Comparison of ENCODE assay signal across 20 cellular contexts in genomic region chr4:168643796-168644159, GRCh38.
A peak's percentile ranks its signal among the peaks of the same experiment; 100 is the strongest.
DNase-seq lines count a peak whose midpoint lies in the region; FAIRE-seq and TF ChIP-seq lines count a peak whose summit lies in the region.
"Had no signal": no experiment of that assay in that cellular context is flagged by ENCODE, and none has a peak within 500 bp of the region (broad histone marks: within the 10 kb centered on the region; RNA-seq: fewer than 3 reads in every experiment).

No MANE protein-coding gene starts in this region.

- H3K4me3 Mint-ChIP-seq in astrocyte (ENCODE audit: unreplicated experiment) (peak overlapping the region; percentile 24), nephron progenitor cell (no peak overlapping the region)
- no peak overlapping the region for H3K4me3 Mint-ChIP-seq in activated T-helper 2 cell treated with anti-CD3 and anti-CD28 coated beads, Interferon-gamma antibody, Interleukin-2, Interleukin-4, amounts not matched to agents 10 μg/mL and 5 μg/mL and 100 μg/mL, durations not matched to agents 14 hours and 24 hours and 36 hours (ENCODE audit: low read depth)
- H3K4me3 Mint-ChIP-seq: CD8-positive, alpha-beta T cell; GM23338 had no signal

- TF ChIP-seq CTCF in astrocyte (IDR thresholded peaks at IDR 0.05; ENCODE audit: insufficient read depth, low read depth, low read length) (no peak), nephron progenitor cell (IDR thresholded peaks at IDR 0.05) (no peak), smooth muscle cell (IDR thresholded peaks at IDR 0.05; ENCODE audit: borderline replicate concordance, insufficient read depth, poor library complexity, severe bottlenecking) (no peak), ovary (IDR thresholded peaks at IDR 0.05) (no peak), suprapubic skin (IDR thresholded peaks at IDR 0.05) (no peak)

- H3K27me3 Mint-ChIP-seq in astrocyte (ENCODE audit: low read depth, unreplicated experiment) (no peaks in the 10 kb centered on the region), nephron progenitor cell (ENCODE audit: low read depth, poor library complexity) (peaks cover 3% of the 10 kb centered on the region)
- H3K27me3 Mint-ChIP-seq in activated T-helper 2 cell treated with anti-CD3 and anti-CD28 coated beads, Interferon-gamma antibody, Interleukin-2, Interleukin-4, amounts not matched to agents 10 μg/mL and 5 μg/mL and 100 μg/mL, durations not matched to agents 14 hours and 24 hours and 36 hours (ENCODE audit: low read depth): peaks cover 4% of the 10 kb centered on the region

- H4K20me1 ChIP-seq in astrocyte (ENCODE audit: insufficient read depth, low read length) (peaks cover 22% of the 10 kb centered on the region), smooth muscle cell (ENCODE audit: low read depth) (no peaks in the 10 kb centered on the region)

- peaks cover 95% of the 10 kb centered on the region for H3K79me2 ChIP-seq in astrocyte (ENCODE audit: insufficient read depth, low read length)
- peaks cover 75% of the 10 kb centered on the region for H3K79me2 ChIP-seq in smooth muscle cell (ENCODE audit: low read depth)

- H2AFZ ChIP-seq in astrocyte (ENCODE audit: low read depth, low read length): no peak overlapping the region
- no peak overlapping the region for H2AFZ ChIP-seq in smooth muscle cell (ENCODE audit: low read depth)
- H2AFZ ChIP-seq: GM23338 had no signal

- H3K9ac ChIP-seq in astrocyte (ENCODE audit: low read length): no peak overlapping the region
- peak overlapping the region; percentile 62 for H3K9ac ChIP-seq in smooth muscle cell (ENCODE audit: low read depth)

- no peak overlapping the region for H3K4me3 ChIP-seq in astrocyte (ENCODE audit: insufficient read depth, low read depth, low read length)
- H3K4me3 ChIP-seq in smooth muscle cell: no peak overlapping the region
- H3K4me3 ChIP-seq in ovary: no peak overlapping the region
- H3K4me3 ChIP-seq in suprapubic skin: no peak overlapping the region
- H3K4me3 ChIP-seq: GM23338 had no signal

- DNase-seq in astrocyte (ENCODE audit: low read depth) (no peak), nephron progenitor cell (no peak), smooth muscle cell (lab: John Stamatoyannopoulos, UW; ENCODE audit: unreplicated experiment) (no peak), ovary (no peak), suprapubic skin (ENCODE audit: low spot score in 2 of 2) (no peak)
- DNase-seq in activated CD4-positive, CD25-positive, alpha-beta regulatory T cell (lab: John Stamatoyannopoulos, UW): no peak
- DNase-seq in activated T-helper 2 cell treated with anti-CD3 and anti-CD28 coated beads, Interferon-gamma antibody, Interleukin-2, Interleukin-4, amounts not matched to agents 10 μg/mL and 5 μg/mL and 100 μg/mL, durations not matched to agents 14 hours and 24 hours and 36 hours (ENCODE audit: low spot score): no peak
- DNase-seq: BE2C; CD8-positive, alpha-beta T cell; DND-41; GDM1; MV-4-11; NCI-H1436; NCI-H226; SHP77 had no signal

- H3F3A ChIP-seq in smooth muscle cell (ENCODE audit: low read depth): peaks cover 63% of the 10 kb centered on the region

- WGBS in smooth muscle cell (ENCODE audit: low lambda C conversion rate): 49% methylated on average over 3 of the region's 3 CpGs
- WGBS in ovary, 3 donors: 80 to 91% (median 85%) methylated on average over 3 of the region's 3 CpGs
- 74% methylated on average over 3 of the region's 3 CpGs for WGBS in suprapubic skin

- H3K9me3 Mint-ChIP-seq in astrocyte (ENCODE audit: unreplicated experiment) (no peaks in the 10 kb centered on the region), nephron progenitor cell (peaks cover 9% of the 10 kb centered on the region)
- H3K9me3 Mint-ChIP-seq in activated T-helper 2 cell treated with anti-CD3 and anti-CD28 coated beads, Interferon-gamma antibody, Interleukin-2, Interleukin-4, amounts not matched to agents 10 μg/mL and 5 μg/mL and 100 μg/mL, durations not matched to agents 14 hours and 24 hours and 36 hours: no peaks in the 10 kb centered on the region
- H3K9me3 Mint-ChIP-seq: CD8-positive, alpha-beta T cell; GM23338 had no signal

- H3K36me3 ChIP-seq in astrocyte (ENCODE audit: insufficient read depth, low read length): no peaks in the 10 kb centered on the region
- H3K36me3 ChIP-seq in smooth muscle cell (ENCODE audit: low read depth): no peaks in the 10 kb centered on the region
- no peaks in the 10 kb centered on the region for H3K36me3 ChIP-seq in ovary
- no peaks in the 10 kb centered on the region for H3K36me3 ChIP-seq in suprapubic skin
- H3K36me3 ChIP-seq: BE2C had no signal

- no peaks in the 10 kb centered on the region for H3K9me3 ChIP-seq in astrocyte (ENCODE audit: insufficient read depth, low read depth, low read length)
- no peaks in the 10 kb centered on the region for H3K9me3 ChIP-seq in smooth muscle cell (replicated peaks; ENCODE audit: low read depth)
- H3K9me3 ChIP-seq in ovary: no peaks in the 10 kb centered on the region
- H3K9me3 ChIP-seq in suprapubic skin: no peaks in the 10 kb centered on the region
- H3K9me3 ChIP-seq: BE2C had no signal

- TF ChIP-seq POLR2A in ovary (IDR thresholded peaks at IDR 0.05) (no peak), suprapubic skin (IDR thresholded peaks at IDR 0.05) (no peak)

- TF ChIP-seq EP300 in ovary (IDR thresholded peaks at IDR 0.05) (no peak), suprapubic skin (IDR thresholded peaks at IDR 0.05) (no peak)

- H3K36me3 Mint-ChIP-seq in astrocyte (ENCODE audit: low read depth, unreplicated experiment) (peaks cover 34% of the 10 kb centered on the region), nephron progenitor cell (ENCODE audit: low read depth) (peaks cover 13% of the 10 kb centered on the region)
- H3K36me3 Mint-ChIP-seq in activated T-helper 2 cell treated with anti-CD3 and anti-CD28 coated beads, Interferon-gamma antibody, Interleukin-2, Interleukin-4, amounts not matched to agents 10 μg/mL and 5 μg/mL and 100 μg/mL, durations not matched to agents 14 hours and 24 hours and 36 hours (ENCODE audit: low read depth): no peaks in the 10 kb centered on the region
- H3K36me3 Mint-ChIP-seq: CD8-positive, alpha-beta T cell had no signal

- no peak overlapping the region for H3K27ac ChIP-seq in astrocyte (ENCODE audit: low read depth, low read length)
- peak overlapping the region; percentile 99 for H3K27ac ChIP-seq in smooth muscle cell (ENCODE audit: low read depth)
- H3K27ac ChIP-seq in ovary: no peak overlapping the region
- no peak overlapping the region for H3K27ac ChIP-seq in suprapubic skin

- H3K27me3 ChIP-seq in astrocyte (ENCODE audit: insufficient read depth, low read length) (no peaks in the 10 kb centered on the region), smooth muscle cell (ENCODE audit: low read depth) (no peaks in the 10 kb centered on the region), ovary (no peaks in the 10 kb centered on the region), suprapubic skin (no peaks in the 10 kb centered on the region)
- H3K27me3 ChIP-seq: BE2C had no signal

- peak overlapping the region; percentile 58 for H3K27ac Mint-ChIP-seq in astrocyte (ENCODE audit: unreplicated experiment)
- H3K27ac Mint-ChIP-seq in nephron progenitor cell: peak overlapping the region; percentile 5
- H3K27ac Mint-ChIP-seq in activated T-helper 2 cell treated with anti-CD3 and anti-CD28 coated beads, Interferon-gamma antibody, Interleukin-2, Interleukin-4, amounts not matched to agents 10 μg/mL and 5 μg/mL and 100 μg/mL, durations not matched to agents 14 hours and 24 hours and 36 hours: no peak overlapping the region
- H3K27ac Mint-ChIP-seq: CD8-positive, alpha-beta T cell; GM23338 had no signal

- no peak for FAIRE-seq in astrocyte (lab: Jason Lieb, UNC)
- FAIRE-seq: D721Med, GM12892, HTR-8/SVneo had no signal

- intact Hi-C loops in ovary (cut with DNase I): no loop called here
- intact Hi-C loops in activated T-helper 2 cell treated with anti-CD3 and anti-CD28 coated beads, Interferon-gamma antibody, Interleukin-2, Interleukin-4, amounts not matched to agents 10 μg/mL and 5 μg/mL and 100 μg/mL, durations not matched to agents 14 hours and 24 hours and 36 hours (cut with micrococcal nuclease): no loop called here

- peaks cover 85% of the 10 kb centered on the region for H3K4me1 Mint-ChIP-seq in astrocyte (ENCODE audit: low read depth, unreplicated experiment)
- H3K4me1 Mint-ChIP-seq in nephron progenitor cell: peaks cover 81% of the 10 kb centered on the region
- H3K4me1 Mint-ChIP-seq in activated T-helper 2 cell treated with anti-CD3 and anti-CD28 coated beads, Interferon-gamma antibody, Interleukin-2, Interleukin-4, amounts not matched to agents 10 μg/mL and 5 μg/mL and 100 μg/mL, durations not matched to agents 14 hours and 24 hours and 36 hours (ENCODE audit: low read depth): no peaks in the 10 kb centered on the region

- H3K4me2 ChIP-seq in astrocyte (ENCODE audit: low read length): no peak overlapping the region
- peak overlapping the region; percentile 73 for H3K4me2 ChIP-seq in smooth muscle cell
- H3K4me2 ChIP-seq: GM23338 had no signal

- peaks cover 32% of the 10 kb centered on the region for H3K4me1 ChIP-seq in astrocyte (ENCODE audit: insufficient read depth, low read length)
- H3K4me1 ChIP-seq in smooth muscle cell (ENCODE audit: low read depth): peaks cover 47% of the 10 kb centered on the region
- peaks cover 6% of the 10 kb centered on the region for H3K4me1 ChIP-seq in ovary (ENCODE audit: insufficient read depth)
- peaks cover 16% of the 10 kb centered on the region for H3K4me1 ChIP-seq in suprapubic skin

TF ChIP-seq in PFSK-1, 5 proteins besides CTCF, POLR2A, EP300 and RAD21 (continues in another document):
- peak; percentile 47; the same call in 1 of the 2 replicates for TF ChIP-seq SIN3A (IDR thresholded peaks at IDR 0.05; ENCODE audit: borderline replicate concordance, insufficient read depth, low read length)
